ENCODE assay signal across 8 cellular contexts in genomic region chr12:1804545-1805332, GRCh38. TPM values are rescaled to one million over a fixed set of nuclear protein-coding genes. Genes with fewer than 3 reads are reported as not detected.
DNase-seq lines count a peak whose midpoint lies in the region; ATAC-seq and TF ChIP-seq lines count a peak whose summit lies in the region.

No MANE protein-coding gene starts in this region.

- H3K27me3 ChIP-seq in adrenal gland: no peaks in the 10 kb centered on the region
- no peaks in the 10 kb centered on the region for H3K27me3 ChIP-seq in right atrium auricular region
- H3K27me3 ChIP-seq in sigmoid colon: no peaks in the 10 kb centered on the region

- H3K4me1 Mint-ChIP-seq in T-helper 1 cell treated with Interleukin-12 subunit alpha and Interleukin-12 subunit beta and Interleukin-4 antibody, amounts not matched to agents 30 μg/mL and 1 μg/mL, for 36 hours (ENCODE audit: low read depth): peaks cover 5% of the 10 kb centered on the region

- peak; percentile 89 for ATAC-seq in HG02763 (IDR thresholded peaks at IDR 0.05; ENCODE audit: unreplicated experiment)

- in situ Hi-C loops in GM13976 (cut with MboI; ENCODE audit: low sequenced_read_pairs, unreplicated experiment): loop anchor here (5.0 to 25.0 kb wide), 2 partner anchors 133 to 233 kb away; no protein-coding TSS in a partner anchor

- WGBS in adrenal gland, 4 donors: 37 to 65% (median 52%) methylated on average over 18 to 25 of the region's 25 CpGs
- 58 to 59% methylated on average over 25 of the region's 25 CpGs for WGBS in sigmoid colon, 2 donors

- H3K4me3 Mint-ChIP-seq in T-helper 1 cell treated with Interleukin-12 subunit alpha and Interleukin-12 subunit beta and Interleukin-4 antibody, amounts not matched to agents 30 μg/mL and 1 μg/mL, for 36 hours: no peak overlapping the region

- intact Hi-C loops in adrenal gland (cut with DNase I) (loop anchor here in 1 of 2 donors (5.0 kb wide), 1 partner anchor 128 kb away; no protein-coding TSS in a partner anchor), sigmoid colon (cut with DNase I) (loop anchor here (2.0 kb wide), 1 partner anchor 780 kb away; no protein-coding TSS in a partner anchor)

- no peaks in the 10 kb centered on the region for H3K9me3 Mint-ChIP-seq in T-helper 1 cell treated with Interleukin-12 subunit alpha and Interleukin-12 subunit beta and Interleukin-4 antibody, amounts not matched to agents 30 μg/mL and 1 μg/mL, for 36 hours

- DNase-seq in GM13976 (ENCODE audit: low spot score) (peak; percentile 94), NCI-H146 (lab: John Stamatoyannopoulos, UW) (peak; percentile 76), adrenal gland (peak; percentile 86 to 97 (median 93)), right atrium auricular region (ENCODE audit: low spot score) (peak; percentile 92), sigmoid colon (peak; percentile 93), OCI-M2 (lab: John Stamatoyannopoulos, UW; ENCODE audit: unreplicated experiment) (no peak)

- TF ChIP-seq EP300 in sigmoid colon (IDR thresholded peaks at IDR 0.05): no peak

- H3K9me3 ChIP-seq in adrenal gland (replicated peaks in 1 of 3): no peaks in the 10 kb centered on the region
- H3K9me3 ChIP-seq in right atrium auricular region: no peaks in the 10 kb centered on the region
- H3K9me3 ChIP-seq in sigmoid colon: no peaks in the 10 kb centered on the region

- no peak for TF ChIP-seq CTCF in GM13976 (IDR thresholded peaks at IDR 0.05; ENCODE audit: borderline replicate concordance, control extremely low read depth, extremely low read depth, insufficient read depth, missing control alignments)
- TF ChIP-seq CTCF in adrenal gland (IDR thresholded peaks at IDR 0.05): no peak
- TF ChIP-seq CTCF in right atrium auricular region (IDR thresholded peaks at IDR 0.05): no peak
- TF ChIP-seq CTCF in sigmoid colon (IDR thresholded peaks at IDR 0.05): no peak

- H3K4me1 ChIP-seq in adrenal gland (replicated peaks in 1 of 2): peaks cover 0 to 3% of the 10 kb centered on the region in 2 donors
- peaks cover 0 to 13% of the 10 kb centered on the region in 2 donors for H3K4me1 ChIP-seq in right atrium auricular region
- H3K4me1 ChIP-seq in sigmoid colon: peaks cover 0 to 12% (median 2%) of the 10 kb centered on the region in 4 donors

- peak overlapping the region; percentile 72 for H3K27ac Mint-ChIP-seq in T-helper 1 cell treated with Interleukin-12 subunit alpha and Interleukin-12 subunit beta and Interleukin-4 antibody, amounts not matched to agents 30 μg/mL and 1 μg/mL, for 36 hours

- no peak overlapping the region for H3K4me3 ChIP-seq in adrenal gland
- no peak overlapping the region for H3K4me3 ChIP-seq in right atrium auricular region
- no peak overlapping the region for H3K4me3 ChIP-seq in sigmoid colon

- no peaks in the 10 kb centered on the region for H3K27me3 Mint-ChIP-seq in T-helper 1 cell treated with Interleukin-12 subunit alpha and Interleukin-12 subunit beta and Interleukin-4 antibody, amounts not matched to agents 30 μg/mL and 1 μg/mL, for 36 hours (ENCODE audit: low read depth)

- H3K27ac ChIP-seq in adrenal gland (peak overlapping the region in 1 of 5 donors; percentile 10), right atrium auricular region (peak overlapping the region; percentile 10 to 14), sigmoid colon (peak overlapping the region in 1 of 4 donors; percentile 27)

- peaks cover 2% of the 10 kb centered on the region for H3K36me3 Mint-ChIP-seq in T-helper 1 cell treated with Interleukin-12 subunit alpha and Interleukin-12 subunit beta and Interleukin-4 antibody, amounts not matched to agents 30 μg/mL and 1 μg/mL, for 36 hours (ENCODE audit: low read depth)

- no peak for TF ChIP-seq POLR2A in adrenal gland (IDR thresholded peaks at IDR 0.05)
- no peak for TF ChIP-seq POLR2A in sigmoid colon (IDR thresholded peaks at IDR 0.05)

- H3K36me3 ChIP-seq in adrenal gland (replicated peaks in 1 of 2): no peaks in the 10 kb centered on the region
- no peaks in the 10 kb centered on the region for H3K36me3 ChIP-seq in right atrium auricular region
- no peaks in the 10 kb centered on the region for H3K36me3 ChIP-seq in sigmoid colon

RNA-seq across cellular contexts. Expression of gene LRTM2, which starts 15.6 kb away (rescaled TPM):
- total RNA-seq in adrenal gland (not detected), right atrium auricular region (not detected), sigmoid colon (under 1 TPM in 1 of 4 donors, not detected in 3; 0.41 TPM)
- polyA plus RNA-seq in adrenal gland (not detected), sigmoid colon (under 1 TPM in 1 of 3 donors, not detected in 2; 0.09 TPM)
